In the genomic region with DNA sequence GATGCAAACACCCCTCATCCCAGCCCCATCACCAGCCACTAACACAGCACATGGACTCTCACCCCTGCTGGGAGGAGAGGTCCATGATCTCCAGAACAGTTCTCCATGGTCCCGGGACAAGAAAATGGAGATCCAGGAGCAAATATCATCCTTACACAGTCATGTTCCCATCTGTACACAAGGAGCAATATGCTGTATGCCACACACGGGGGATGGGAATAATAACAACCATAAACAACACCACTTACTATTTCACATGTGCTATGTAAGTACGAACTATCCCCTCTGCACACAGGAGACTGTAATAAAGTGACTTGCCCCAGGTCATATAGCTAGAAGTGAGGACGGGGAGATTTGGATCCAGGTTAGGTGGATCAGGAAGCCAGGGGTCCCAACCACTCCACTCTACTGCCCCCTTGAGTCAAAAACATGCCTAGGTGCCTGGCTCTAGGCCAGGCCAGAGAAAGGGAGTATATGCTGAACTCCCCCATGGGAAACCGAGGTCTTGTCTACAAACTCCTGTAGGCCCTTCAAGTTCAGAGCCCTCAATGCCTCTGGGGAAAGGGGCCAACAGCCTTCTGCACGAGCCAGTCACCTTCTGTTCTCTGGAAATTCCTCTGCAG, we compare ENCODE assay signal across 1 cellular context.
TF ChIP-seq lines count a peak whose summit lies in the region.

No MANE protein-coding gene starts in this region.

TF ChIP-seq in GM12878, 131 proteins besides CTCF, POLR2A, EP300 and RAD21:
- TF ChIP-seq SMARCA5 (IDR thresholded peaks at IDR 0.05): 0 out of 2 replicates have a peak, but pooled peaks have one; percentile 37
- no peak for TF ChIP-seq ZBTB33 (IDR thresholded peaks at IDR 0.05)
- no peak for TF ChIP-seq MYC (IDR thresholded peaks at IDR 0.05; ENCODE audit: insufficient read depth, insufficient read length, insufficient replicate concordance, low read length, severe bottlenecking)
- 0 out of 2 replicates have a peak, but pooled peaks have one; percentile 45 for TF ChIP-seq YY1 (IDR thresholded peaks at IDR 0.05; ENCODE audit: low read depth, low read length)
- TF ChIP-seq CBX5 (IDR thresholded peaks at IDR 0.05; ENCODE audit: low read depth): no peak
- TF ChIP-seq SMAD1 (IDR thresholded peaks at IDR 0.05; ENCODE audit: low read depth, partially characterized antibody): peak; percentile 73
- peak; percentile 61; the same call in 1 of the 2 replicates for TF ChIP-seq SMC3 (IDR thresholded peaks at IDR 0.05; ENCODE audit: borderline replicate concordance, low read length)
TF ChIP-seq in GM12878: peak in this region for 4.
